30 cellular contexts compared by ENCODE assay signal in genomic region chr20:43832096-43832816, GRCh38.
"Had no signal": no experiment of that assay in that cellular context is flagged by ENCODE, and none has a peak within 500 bp of the region (broad histone marks: within the 10 kb centered on the region; RNA-seq: fewer than 3 reads in every experiment).

No MANE protein-coding gene starts in this region.

- H3K27ac Mint-ChIP-seq: mesothelial cell of epicardium; natural killer cell; nephron progenitor cell; neural progenitor cell; stimulated activated naive B cell treated with anti-CD40 and anti-IgM and Interleukin-4, amounts not matched to agents 10 μg/mL and 1 μg/mL and 100 μg/mL, for 72 hours had no signal

- H3K79me2 ChIP-seq: parathyroid adenoma had no signal

- H3K4me2 ChIP-seq: neural progenitor cell had no signal

- H3K9me3 ChIP-seq: lower lobe of right lung, neutrophil, psoas muscle, right lobe of liver, testis, thyroid gland, transverse colon had no signal

- H3K4me1 Mint-ChIP-seq: mesothelial cell of epicardium; naive B cell; natural killer cell; nephron progenitor cell; stimulated activated naive B cell treated with anti-CD40 and anti-IgM and Interleukin-4, amounts not matched to agents 10 μg/mL and 1 μg/mL and 100 μg/mL, for 72 hours had no signal

- FAIRE-seq: keratinocyte had no signal

- H3K9ac ChIP-seq: neural progenitor cell, parathyroid adenoma had no signal

- H3K4me1 ChIP-seq: left lung, lower lobe of right lung, neural progenitor cell, parathyroid adenoma, psoas muscle, right lobe of liver, stomach, testis, thyroid gland, transverse colon, upper lobe of left lung had no signal

- H3K27me3 ChIP-seq: left lung, neural progenitor cell, right lobe of liver, testis, thyroid gland, transverse colon, upper lobe of left lung had no signal

- H3K9me3 Mint-ChIP-seq: natural killer cell had no signal

- H3K4me3 Mint-ChIP-seq: mesothelial cell of epicardium; natural killer cell; nephron progenitor cell; neural progenitor cell; stimulated activated naive B cell treated with anti-CD40 and anti-IgM and Interleukin-4, amounts not matched to agents 10 μg/mL and 1 μg/mL and 100 μg/mL, for 72 hours had no signal

- H2AFZ ChIP-seq: neural progenitor cell, parathyroid adenoma had no signal

- H3K36me3 ChIP-seq: left lung, lower lobe of right lung, neural progenitor cell, neutrophil, right lobe of liver, stomach, thyroid gland, transverse colon, upper lobe of left lung had no signal

- H3K27ac ChIP-seq: left lung, lower lobe of right lung, neural progenitor cell, neutrophil, parathyroid adenoma, psoas muscle, right lobe of liver, skin epidermis, stomach, testis, thyroid gland, transverse colon, upper lobe of left lung had no signal

- H3K4me3 ChIP-seq: left lung, lower lobe of right lung, neural progenitor cell, psoas muscle, right lobe of liver, skin epidermis, stomach, testis, thyroid gland, transverse colon, upper lobe of left lung had no signal

- H3K36me3 Mint-ChIP-seq: mesothelial cell of epicardium, naive B cell, natural killer cell, neural progenitor cell had no signal

- DNase-seq: hippocampal formation; kidney glomerular epithelial cell; left cardiac atrium; left lung; lower lobe of right lung; mammary epithelial cell; mesenchymal stem cell; naive B cell; natural killer cell; nephron progenitor cell; occipital lobe; psoas muscle; stimulated activated CD4-positive, alpha-beta T cell treated with anti-CD3 and anti-CD28 coated beads, Interleukin-12 subunit alpha, Interleukin-12 subunit beta, amount 100 ng/mL, for 4 hours; stimulated activated CD4-positive, alpha-beta T cell treated with anti-CD3 and anti-CD28 coated beads, Interleukin-15, amount 100 ng/mL, for 24 hours; stimulated activated CD4-positive, alpha-beta T cell treated with anti-CD3 and anti-CD28 coated beads, Interleukin-2, amount 100 ng/mL, for 24 hours; stimulated activated CD4-positive, alpha-beta T cell treated with anti-CD3 and anti-CD28 coated beads, Interleukin-4, amount 100 ng/mL, for 1 hour; stimulated activated naive B cell treated with anti-CD40 and anti-IgM and Interleukin-4, amounts not matched to agents 10 μg/mL and 1 μg/mL and 100 μg/mL, for 72 hours; stimulated activated naive CD8-positive, alpha-beta T cell treated with anti-CD3 and anti-CD28 coated beads, Interleukin-15, Interleukin-2, amounts not matched to agents 100 U/mL and 50 U/mL, for 24 hours; stomach; testis; thyroid gland; transverse colon; upper lobe of left lung had no signal
